In genomic region chr12:95859947-95860850, GRCh38 we compare ENCODE assay signal across 10 cellular contexts. TPM values are rescaled to one million over a fixed set of nuclear protein-coding genes. Genes with fewer than 3 reads are reported as not detected.
DNase-seq lines count a peak whose midpoint lies in the region; ATAC-seq and TF ChIP-seq lines count a peak whose summit lies in the region.
"Had no signal": no experiment of that assay in that cellular context is flagged by ENCODE, and none has a peak within 500 bp of the region (broad histone marks: within the 10 kb centered on the region; RNA-seq: fewer than 3 reads in every experiment).

No MANE protein-coding gene starts in this region.

- CTCF ChIA-PET in activated CD8-positive, alpha-beta T cell treated with anti-CD3 and anti-CD28 coated beads for 36 hours (lab: Charles Lee), result interaction anchor here (0.9 to 1.9 kb wide), 3 partner anchors 10 to 138 kb away, joined by 3 to 6 read pairs (median 5); no protein-coding TSS in a partner anchor

- no peaks in the 10 kb centered on the region for H3K9me3 Mint-ChIP-seq in activated CD8-positive, alpha-beta T cell treated with anti-CD3 and anti-CD28 coated beads for 36 hours

- H3K36me3 Mint-ChIP-seq in activated CD8-positive, alpha-beta T cell treated with anti-CD3 and anti-CD28 coated beads for 36 hours (ENCODE audit: low read depth), result peaks cover 33% of the 10 kb centered on the region

- peaks cover 3% of the 10 kb centered on the region for H3K27me3 Mint-ChIP-seq in activated CD8-positive, alpha-beta T cell treated with anti-CD3 and anti-CD28 coated beads for 36 hours

- peaks cover 35% of the 10 kb centered on the region for H3K4me1 Mint-ChIP-seq in activated CD8-positive, alpha-beta T cell treated with anti-CD3 and anti-CD28 coated beads for 36 hours (ENCODE audit: low read depth)

- peaks cover 0 to 44% (median 16%) of the 10 kb centered on the region in 9 donors for H3K36me3 ChIP-seq in heart right ventricle
- no peaks in the 10 kb centered on the region for H3K36me3 ChIP-seq in kidney epithelial cell (ENCODE audit: control insufficient read depth, insufficient read depth, low read length)
- H3K36me3 ChIP-seq in upper lobe of left lung, result peaks cover 3 to 36% (median 12%) of the 10 kb centered on the region in 4 donors

- H3K27me3 ChIP-seq in heart right ventricle, result peaks cover 0 to 13% (median 0%) of the 10 kb centered on the region in 7 donors
- no peaks in the 10 kb centered on the region for H3K27me3 ChIP-seq in kidney epithelial cell (ENCODE audit: control insufficient read depth, insufficient read depth, low read length)
- no peaks in the 10 kb centered on the region for H3K27me3 ChIP-seq in upper lobe of left lung

- H3K4me3 Mint-ChIP-seq in activated CD8-positive, alpha-beta T cell treated with anti-CD3 and anti-CD28 coated beads for 36 hours, result peak overlapping the region; percentile 43

- WGBS in heart right ventricle, 2 donors, result 70 to 72% methylated on average over 10 of the region's 10 CpGs
- WGBS in upper lobe of left lung, 2 donors, result 66% methylated on average over 10 of the region's 10 CpGs

- H3K4me3 ChIP-seq in heart right ventricle, result peak overlapping the region in 9 of 10 donors; percentile 48 to 85 (median 68)
- H3K4me3 ChIP-seq in kidney epithelial cell (ENCODE audit: low read depth, low read length), result peak overlapping the region; percentile 63
- peak overlapping the region in 3 of 4 donors; percentile 73 to 91 (median 85) for H3K4me3 ChIP-seq in upper lobe of left lung

- H3K27ac ChIP-seq in heart right ventricle, result no peak overlapping the region
- peak overlapping the region in 2 of 4 donors; percentile 82 to 83 for H3K27ac ChIP-seq in upper lobe of left lung

- TF ChIP-seq EP300 in upper lobe of left lung (IDR thresholded peaks at IDR 0.05), result no peak

- ATAC-seq in heart right ventricle, result no peak
- ATAC-seq in Right ventricle myocardium superior (ENCODE audit: poor library complexity), result no peak
- ATAC-seq in activated CD8-positive, alpha-beta T cell treated with anti-CD3 and anti-CD28 coated beads for 36 hours, result no peak
- ATAC-seq in upper lobe of left lung (ENCODE audit: low FRiP score in 2 of 2), result no peak
- ATAC-seq in HG02798 (IDR thresholded peaks at IDR 0.05; ENCODE audit: poor library complexity, unreplicated experiment), result no peak
- no peak for ATAC-seq in HG02623 (IDR thresholded peaks at IDR 0.05; ENCODE audit: unreplicated experiment)

- H3K27ac Mint-ChIP-seq in activated CD8-positive, alpha-beta T cell treated with anti-CD3 and anti-CD28 coated beads for 36 hours, result no peak overlapping the region

- peaks cover 0 to 5% (median 0%) of the 10 kb centered on the region in 11 donors for H3K9me3 ChIP-seq in heart right ventricle
- H3K9me3 ChIP-seq in upper lobe of left lung, result no peaks in the 10 kb centered on the region
- H3K9me3 ChIP-seq: mucosa of descending colon had no signal

- TF ChIP-seq POLR2A in upper lobe of left lung (IDR thresholded peaks at IDR 0.05), result no peak

- POLR2A ChIA-PET in activated CD8-positive, alpha-beta T cell treated with anti-CD3 and anti-CD28 coated beads for 36 hours (lab: Charles Lee), result interaction anchor here (0.8 to 2.1 kb wide), 2 partner anchors 14 to 82 kb away, joined by 3 to 10 read pairs; partner anchors contain the start of genes AMDHD1 and CCDC38

- TF ChIP-seq CTCF in heart right ventricle (IDR thresholded peaks at IDR 0.05) (no peak), kidney epithelial cell (IDR thresholded peaks at IDR 0.05; ENCODE audit: insufficient read depth, low read length, poor library complexity, severe bottlenecking) (no peak), upper lobe of left lung (IDR thresholded peaks at IDR 0.05) (no peak)
- TF ChIP-seq CTCF in activated CD8-positive, alpha-beta T cell treated with anti-CD3 and anti-CD28 coated beads for 36 hours (IDR thresholded peaks at IDR 0.05), result no peak

- DNase-seq in heart right ventricle, result no peak
- DNase-seq in Right ventricle myocardium superior, result no peak
- DNase-seq in activated CD8-positive, alpha-beta T cell treated with anti-CD3 and anti-CD28 coated beads for 36 hours, result no peak
- DNase-seq in kidney epithelial cell (ENCODE audit: low read depth), result no peak
- no peak for DNase-seq in upper lobe of left lung
- DNase-seq in medulla oblongata (ENCODE audit: extremely low spot score), result no peak
- DNase-seq: activated CD8-positive, alpha-beta memory T cell treated with anti-CD3 and anti-CD28 coated beads, Interleukin-2, amount 50 U/mL, for 48 hours; mucosa of descending colon had no signal

- H3K4me1 ChIP-seq in heart right ventricle (peaks cover 8 to 31% (median 20%) of the 10 kb centered on the region in 9 donors), upper lobe of left lung (peaks cover 14 to 25% (median 16%) of the 10 kb centered on the region in 4 donors)

- intact Hi-C loops in heart right ventricle (cut with DNase I), result no loop called here
- intact Hi-C loops in Right ventricle myocardium superior (cut with DNase I), result no loop called here
- intact Hi-C loops in activated CD8-positive, alpha-beta T cell treated with anti-CD3 and anti-CD28 coated beads for 36 hours (cut with micrococcal nuclease), result no loop called here

RNA-seq across cellular contexts. Expression of gene SNRPF, which starts 1.4 kb away (rescaled TPM):
- total RNA-seq in heart right ventricle, result 10 to 100 TPM; 10.2 to 19.4 (median 12.9) TPM
- 10 to 100 TPM; 25.2 to 53.6 TPM for polyA plus RNA-seq in heart right ventricle
- total RNA-seq in Right ventricle myocardium superior, result 9.3 TPM
- total RNA-seq in activated CD8-positive, alpha-beta T cell treated with anti-CD3 and anti-CD28 coated beads for 36 hours, result 10 to 100 TPM; 51.2 to 54.4 TPM
- total RNA-seq in kidney epithelial cell, result 11.8 and 13.6 TPM in 2 replicates
- 10 to 100 TPM in 4 of 6 donors, 1 to 10 TPM in 2; 2.1 to 16.6 (median 14.3) TPM for total RNA-seq in upper lobe of left lung
